1 cellular context compared by ENCODE assay signal in genomic region chr3:8421267-8421666, GRCh38.
TF ChIP-seq lines count a peak whose summit lies in the region.

No MANE protein-coding gene starts in this region.

TF ChIP-seq in GM23338, 12 proteins besides CTCF, POLR2A, EP300 and RAD21 (continued from another document):
- TF ChIP-seq ZNF462 (CRISPR knock-in tag; IDR thresholded peaks at IDR 0.05): no peak
- TF ChIP-seq NANOG (IDR thresholded peaks at IDR 0.05; ENCODE audit: borderline replicate concordance): no peak
